Comparison of ENCODE assay signal across 16 cellular contexts in genomic region chr5:68027519-68027918, GRCh38.
DNase-seq lines count a peak whose midpoint lies in the region; ATAC-seq and TF ChIP-seq lines count a peak whose summit lies in the region.
"Had no signal": no experiment of that assay in that cellular context is flagged by ENCODE, and none has a peak within 500 bp of the region (broad histone marks: within the 10 kb centered on the region; RNA-seq: fewer than 3 reads in every experiment).

No MANE protein-coding gene starts in this region.

- H3K4me1 ChIP-seq in heart left ventricle: peaks cover 4 to 42% (median 13%) of the 10 kb centered on the region in 12 donors
- H3K4me1 ChIP-seq in rectal smooth muscle tissue (ENCODE audit: control insufficient read depth, insufficient read depth, low read length): peaks cover 22% of the 10 kb centered on the region

- TF ChIP-seq POLR2A in heart left ventricle (IDR thresholded peaks at IDR 0.05): no peak

- peaks cover 0 to 5% (median 0%) of the 10 kb centered on the region in 12 donors for H3K9me3 ChIP-seq in heart left ventricle
- H3K9me3 ChIP-seq: BLaER1 had no signal

- TF ChIP-seq CTCF in AG09319 (IDR thresholded peaks at IDR 0.05; ENCODE audit: low read depth, low read length): no peak
- TF ChIP-seq CTCF in heart left ventricle (IDR thresholded peaks at IDR 0.05): no peak

- H3K4me3 Mint-ChIP-seq in activated naive CD8-positive, alpha-beta T cell treated with anti-CD3 and anti-CD28 coated beads, Interleukin-2, amount 50 U/mL, for 24 hours: no peak overlapping the region
- H3K4me3 Mint-ChIP-seq: activated CD8-positive, alpha-beta T cell treated with anti-CD3 and anti-CD28 coated beads for 36 hours; GM23338; T-helper 1 cell treated with Interleukin-12 subunit alpha and Interleukin-12 subunit beta and Interleukin-4 antibody, amounts not matched to agents 30 μg/mL and 1 μg/mL, for 36 hours had no signal

- H3K9me3 Mint-ChIP-seq in activated naive CD8-positive, alpha-beta T cell treated with anti-CD3 and anti-CD28 coated beads, Interleukin-2, amount 50 U/mL, for 24 hours: no peaks in the 10 kb centered on the region
- H3K9me3 Mint-ChIP-seq: activated CD8-positive, alpha-beta T cell treated with anti-CD3 and anti-CD28 coated beads for 36 hours; T-helper 1 cell treated with Interleukin-12 subunit alpha and Interleukin-12 subunit beta and Interleukin-4 antibody, amounts not matched to agents 30 μg/mL and 1 μg/mL, for 36 hours had no signal

- H3K4me3 ChIP-seq in heart left ventricle: no peak overlapping the region
- H3K4me3 ChIP-seq in rectal smooth muscle tissue (ENCODE audit: low read length): no peak overlapping the region
- H3K4me3 ChIP-seq: BLaER1, GM23338 had no signal

- peak overlapping the region in 5 of 12 donors; percentile 1 to 77 (median 31) for H3K27ac ChIP-seq in heart left ventricle
- peak overlapping the region; percentile 77 for H3K27ac ChIP-seq in rectal smooth muscle tissue (ENCODE audit: low read depth, low read length)
- H3K27ac ChIP-seq: BLaER1 had no signal

- intact Hi-C loops in heart left ventricle (cut with DNase I): no loop called here

- H3K9ac ChIP-seq in rectal smooth muscle tissue (ENCODE audit: low read length): no peak overlapping the region
- H3K9ac ChIP-seq: BLaER1 had no signal

- DNase-seq in AG09319 (ENCODE audit: extremely low read depth, low read depth) (peak; percentile 50), amniotic epithelial cell (ENCODE audit: low read depth) (peak; percentile 72), heart left ventricle (no peak), medulla oblongata (ENCODE audit: extremely low spot score) (no peak)
- no peak for DNase-seq in activated naive CD8-positive, alpha-beta T cell treated with anti-CD3 and anti-CD28 coated beads, Interleukin-2, amount 50 U/mL, for 24 hours
- DNase-seq in activated CD4-positive, alpha-beta T cell treated with anti-CD3 and anti-CD28 coated beads, Interleukin-2, amount 50 U/mL, for 4 hours: no peak
- DNase-seq in effector CD4-positive, alpha-beta T cell: no peak
- DNase-seq: activated CD8-positive, alpha-beta T cell treated with anti-CD3 and anti-CD28 coated beads for 36 hours; activated naive CD4-positive, alpha-beta T cell treated with anti-CD3 and anti-CD28 coated beads, Interleukin-2, amount 50 U/mL, for 16 hours; KBM-7; NCI-H2081 treated with DMSO at 0.1 percent for 48 hours; occipital lobe had no signal

- no peaks in the 10 kb centered on the region for H3K27me3 ChIP-seq in heart left ventricle
- no peaks in the 10 kb centered on the region for H3K27me3 ChIP-seq in rectal smooth muscle tissue (ENCODE audit: control insufficient read depth, insufficient read depth, low read length)
- H3K27me3 ChIP-seq: BLaER1 had no signal

- 16 to 27% (median 23%) methylated on average over 4 of the region's 4 CpGs for WGBS in heart left ventricle, 4 donors

- H3K4me1 Mint-ChIP-seq in activated naive CD8-positive, alpha-beta T cell treated with anti-CD3 and anti-CD28 coated beads, Interleukin-2, amount 50 U/mL, for 24 hours: no peaks in the 10 kb centered on the region

- ATAC-seq in heart left ventricle: peak in 3 of 4 donors; percentile 41 to 68 (median 47)
- ATAC-seq in activated naive CD8-positive, alpha-beta T cell treated with anti-CD3 and anti-CD28 coated beads, Interleukin-2, amount 50 U/mL, for 24 hours: no peak
- ATAC-seq: activated CD8-positive, alpha-beta T cell treated with anti-CD3 and anti-CD28 coated beads for 36 hours; GM23338 had no signal

- no peaks in the 10 kb centered on the region for H3K36me3 ChIP-seq in heart left ventricle
- no peaks in the 10 kb centered on the region for H3K36me3 ChIP-seq in rectal smooth muscle tissue (ENCODE audit: control insufficient read depth, insufficient read depth, low read length)
- H3K36me3 ChIP-seq: BLaER1 had no signal

- no peaks in the 10 kb centered on the region for H3K27me3 Mint-ChIP-seq in activated naive CD8-positive, alpha-beta T cell treated with anti-CD3 and anti-CD28 coated beads, Interleukin-2, amount 50 U/mL, for 24 hours
- H3K27me3 Mint-ChIP-seq: activated CD8-positive, alpha-beta T cell treated with anti-CD3 and anti-CD28 coated beads for 36 hours had no signal

- no peak overlapping the region for H3K27ac Mint-ChIP-seq in activated naive CD8-positive, alpha-beta T cell treated with anti-CD3 and anti-CD28 coated beads, Interleukin-2, amount 50 U/mL, for 24 hours
- H3K27ac Mint-ChIP-seq: activated CD8-positive, alpha-beta T cell treated with anti-CD3 and anti-CD28 coated beads for 36 hours; GM23338; T-helper 1 cell treated with Interleukin-12 subunit alpha and Interleukin-12 subunit beta and Interleukin-4 antibody, amounts not matched to agents 30 μg/mL and 1 μg/mL, for 36 hours had no signal

- H3K36me3 Mint-ChIP-seq in activated naive CD8-positive, alpha-beta T cell treated with anti-CD3 and anti-CD28 coated beads, Interleukin-2, amount 50 U/mL, for 24 hours (ENCODE audit: low read depth): no peaks in the 10 kb centered on the region

Comparison
In these comparisons a context has a peak if more than half of its experiments do, and no peak if none do; other contexts are left out.
1. DNase-seq: peak in AG09319 (single experiment) and amniotic epithelial cell (single experiment); none in heart left ventricle (0 of 5), activated naive CD8-positive, alpha-beta T cell treated with anti-CD3 and anti-CD28 coated beads, Interleukin-2, amount 50 U/mL, for 24 hours (single experiment), activated CD4-positive, alpha-beta T cell treated with anti-CD3 and anti-CD28 coated beads, Interleukin-2, amount 50 U/mL, for 4 hours (0 of 2), medulla oblongata (single experiment) and effector CD4-positive, alpha-beta T cell (single experiment).